In genomic region chr1:112815376-112815775, GRCh38 we compare ENCODE assay signal across 1 cellular context.
TF ChIP-seq lines count a peak whose summit lies in the region.

No MANE protein-coding gene starts in this region.

TF ChIP-seq in K562, 482 proteins besides CTCF, POLR2A, EP300 and RAD21 (continued from another document):
- TF ChIP-seq ATF6 (CRISPR knock-in tag; IDR thresholded peaks at IDR 0.05), result no peak
- no peak for TF ChIP-seq CBX5 (IDR thresholded peaks at IDR 0.05; ENCODE audit: borderline replicate concordance, low read depth)
- no peak for TF ChIP-seq GTF2B (IDR thresholded peaks at IDR 0.05; ENCODE audit: extremely low read depth, insufficient read length)
- no peak for TF ChIP-seq HNRNPLL (IDR thresholded peaks at IDR 0.05; ENCODE audit: low read depth, low read length, poor library complexity, severe bottlenecking)
- no peak for TF ChIP-seq NUFIP1 (IDR thresholded peaks at IDR 0.05; ENCODE audit: partially characterized antibody)
- TF ChIP-seq NFATC3 (IDR thresholded peaks at IDR 0.05), result no peak
- no peak for TF ChIP-seq MITF (IDR thresholded peaks at IDR 0.05)
- TF ChIP-seq ZNF696 (CRISPR knock-in tag; conservative IDR thresholded peaks at IDR 0.05), result no peak
- no peak for TF ChIP-seq CGGBP1 (CRISPR knock-in tag; IDR thresholded peaks at IDR 0.05)
- no peak for TF ChIP-seq ATF3 (IDR thresholded peaks at IDR 0.05)
- TF ChIP-seq ATF3 (CRISPR knock-in tag; conservative IDR thresholded peaks at IDR 0.05), result no peak
- TF ChIP-seq ZFP36 (IDR thresholded peaks at IDR 0.05; ENCODE audit: low read depth, low read length, partially characterized antibody), result no peak
